Comparison of ENCODE assay signal across 13 cellular contexts in genomic region chr1:245378352-245379144, GRCh38.
DNase-seq lines count a peak whose midpoint lies in the region; ATAC-seq and TF ChIP-seq lines count a peak whose summit lies in the region.
"Had no signal": no experiment of that assay in that cellular context is flagged by ENCODE, and none has a peak within 500 bp of the region (broad histone marks: within the 10 kb centered on the region; RNA-seq: fewer than 3 reads in every experiment).

No MANE protein-coding gene starts in this region.

- ATAC-seq in WTC11 (peak; percentile 81), GM18873 (IDR thresholded peaks at IDR 0.05; ENCODE audit: low FRiP score, unreplicated experiment) (no peak)
- ATAC-seq: body of pancreas, heart right ventricle, Panc1 had no signal

- H2AK5ac ChIP-seq in H9 (ENCODE audit: insufficient read length, low read length) (no peak overlapping the region), mesendoderm (ENCODE audit: low read length) (no peak overlapping the region)

- H3K79me2 ChIP-seq in H9 (ENCODE audit: insufficient read depth, low read length) (no peaks in the 10 kb centered on the region), mesendoderm (ENCODE audit: control insufficient read depth, insufficient read depth, low read length) (no peaks in the 10 kb centered on the region)

- no peak for TF ChIP-seq CTCF in H9 (conservative IDR thresholded peaks at IDR 0.05)
- TF ChIP-seq CTCF in WTC11 (IDR thresholded peaks at IDR 0.05): no peak

- CTCF ChIA-PET in WTC11 (lab: Charles Lee): interaction anchor here (0.6 to 1.5 kb wide), 3 partner anchors 55 to 225 kb away, joined by 3 to 6 read pairs (median 5); no protein-coding TSS in a partner anchor

- no peak overlapping the region for H4K5ac ChIP-seq in H9 (ENCODE audit: insufficient read length, low read depth, low read length)
- no peak overlapping the region for H4K5ac ChIP-seq in mesendoderm (ENCODE audit: low read length)

- peaks cover 12% of the 10 kb centered on the region for H3K27me3 Mint-ChIP-seq in H9 (ENCODE audit: low read depth)
- no peaks in the 10 kb centered on the region; the same call in 1 of the 2 replicates for H3K27me3 Mint-ChIP-seq in WTC11 (ENCODE audit: low read depth)

- H3K27me3 ChIP-seq in H9 (ENCODE audit: insufficient read depth, low read length) (no peaks in the 10 kb centered on the region), mesendoderm (ENCODE audit: insufficient read depth, low read length, poor library complexity) (no peaks in the 10 kb centered on the region)
- H3K27me3 ChIP-seq: body of pancreas had no signal

- H3K9ac ChIP-seq in H9 (ENCODE audit: extremely low read depth, insufficient read length, low read length) (no peak overlapping the region), mesendoderm (ENCODE audit: low read length) (no peak overlapping the region)

- H2BK5ac ChIP-seq in H9 (ENCODE audit: insufficient read length, low read length) (no peak overlapping the region), mesendoderm (ENCODE audit: low read length) (no peak overlapping the region)

- no peaks in the 10 kb centered on the region for H3K36me3 Mint-ChIP-seq in H9 (ENCODE audit: insufficient read depth in 1 of 3, low read depth in 3 of 3)
- no peaks in the 10 kb centered on the region for H3K36me3 Mint-ChIP-seq in WTC11

- no peaks in the 10 kb centered on the region for H3K9me3 ChIP-seq in H9 (ENCODE audit: control insufficient read depth, low read depth, low read length)
- H3K9me3 ChIP-seq: body of pancreas, heart right ventricle had no signal

- H3K4me3 ChIP-seq in mesendoderm (ENCODE audit: low read length): no peak overlapping the region
- H3K4me3 ChIP-seq: body of pancreas, heart right ventricle had no signal

- peak overlapping the region; percentile 10 for H3K4me2 ChIP-seq in H9 (ENCODE audit: insufficient read depth, insufficient read length, low read length)
- H3K4me2 ChIP-seq in mesendoderm (ENCODE audit: low read length): no peak overlapping the region

- H4K8ac ChIP-seq in H9 (replicated peaks; ENCODE audit: insufficient read length, low read depth, low read length) (no peak overlapping the region), mesendoderm (ENCODE audit: low read depth, low read length) (no peak overlapping the region)

- POLR2A ChIA-PET in WTC11 (lab: Charles Lee): no interaction called here

- H3K4me1 Mint-ChIP-seq in H9: peaks cover 25 to 28% of the 10 kb centered on the region in 2 experiments
- peaks cover 33% of the 10 kb centered on the region for H3K4me1 Mint-ChIP-seq in WTC11

- H3K4me1 ChIP-seq in H9 (ENCODE audit: insufficient read depth, low read length) (peaks cover 5% of the 10 kb centered on the region; the same call in 1 of the 2 replicates), mesendoderm (ENCODE audit: control insufficient read depth, low read depth, low read length) (peaks cover 2% of the 10 kb centered on the region)
- H3K4me1 ChIP-seq: body of pancreas, heart right ventricle had no signal

- H3K23me2 ChIP-seq in H9 (ENCODE audit: insufficient read length, low read depth, low read length, poor library complexity, severe bottlenecking): no peaks in the 10 kb centered on the region

- H3K4ac ChIP-seq in H9 (ENCODE audit: low read depth, low read length) (no peak overlapping the region), mesendoderm (ENCODE audit: low read depth, low read length) (no peak overlapping the region)

- H3K4me3 Mint-ChIP-seq in H9 (no peak overlapping the region), WTC11 (no peak overlapping the region)
- H3K4me3 Mint-ChIP-seq: mesothelial cell of epicardium had no signal

- H2BK15ac ChIP-seq in H9 (ENCODE audit: low read depth, low read length): no peak overlapping the region
- H2BK15ac ChIP-seq in mesendoderm (replicated peaks; ENCODE audit: low read depth): no peak overlapping the region

- no peak overlapping the region for H3T11ph ChIP-seq in H9 (ENCODE audit: low read length)

- H3K18ac ChIP-seq in H9 (ENCODE audit: insufficient read length, low read depth, low read length) (no peak overlapping the region), mesendoderm (ENCODE audit: low read length) (no peak overlapping the region)

- no CpG with 5 or more reads among the region's 7 CpGs for WGBS in H9 (ENCODE audit: extremely low coverage, insufficient read length, low lambda C conversion rate)
- WGBS in mesendoderm (ENCODE audit: extremely low coverage, insufficient coverage, low lambda C conversion rate): no CpG with 5 or more reads among the region's 7 CpGs

- H3K9me3 Mint-ChIP-seq in H9 (no peaks in the 10 kb centered on the region; a peak in 1 of 5 replicates), WTC11 (peaks cover 4% of the 10 kb centered on the region; the same call in 1 of the 2 replicates)
- H3K9me3 Mint-ChIP-seq: mesothelial cell of epicardium had no signal

- peak; percentile 85 for DNase-seq in ELF-1 (ENCODE audit: low read depth, low spot score)
- DNase-seq in H9: peak; percentile 46
- DNase-seq in WTC11 (ENCODE audit: low spot score): no peak
- peak; percentile 71 for DNase-seq in mesendoderm
- no peak for DNase-seq in effector CD8-positive, alpha-beta T cell (lab: John Stamatoyannopoulos, UW)
- no peak for DNase-seq in cerebellum (ENCODE audit: low spot score)
- DNase-seq: body of pancreas, heart right ventricle, KG1 had no signal

- no peak overlapping the region for H2BK12ac ChIP-seq in H9 (ENCODE audit: insufficient read length, low read depth, low read length)

- no peak overlapping the region for H2BK20ac ChIP-seq in H9 (ENCODE audit: low read depth, low read length, poor library complexity, severe bottlenecking)

- H2BK120ac ChIP-seq in H9 (ENCODE audit: low read depth, low read length, poor library complexity, severe bottlenecking) (no peak overlapping the region), mesendoderm (ENCODE audit: low read depth, low read length) (no peak overlapping the region)

- H3K36me3 ChIP-seq in mesendoderm (ENCODE audit: control insufficient read depth, insufficient read depth, low read length): no peaks in the 10 kb centered on the region
- H3K36me3 ChIP-seq: heart right ventricle had no signal

- H3K14ac ChIP-seq in H9 (ENCODE audit: insufficient read depth, low read length): no peak overlapping the region

- no peaks in the 10 kb centered on the region for H4K20me1 ChIP-seq in H9 (ENCODE audit: control insufficient read depth, insufficient read depth, insufficient read length)

- H3K79me1 ChIP-seq in H9 (ENCODE audit: insufficient read depth, low read depth, low read length, poor library complexity, severe bottlenecking) (no peaks in the 10 kb centered on the region), mesendoderm (ENCODE audit: low read length) (no peaks in the 10 kb centered on the region)

- H3K56ac ChIP-seq in H9 (ENCODE audit: insufficient read length, low read depth, low read length): no peak overlapping the region
- no peak overlapping the region for H3K56ac ChIP-seq in mesendoderm (ENCODE audit: low read length)

- H3K27ac ChIP-seq in H9 (ENCODE audit: insufficient read length, low read depth, low read length): no peak overlapping the region
- peak overlapping the region; percentile 45 for H3K27ac ChIP-seq in mesendoderm (ENCODE audit: low read depth, low read length)
- H3K27ac ChIP-seq: body of pancreas, heart right ventricle had no signal

- H3K27ac Mint-ChIP-seq in H9 (peak overlapping the region; percentile 86 to 90 (median 87); a peak in 4 of 7 replicates), WTC11 (peak overlapping the region; percentile 78; the same call in 1 of the 2 replicates)
- H3K27ac Mint-ChIP-seq: mesothelial cell of epicardium, progenitor cell of endocrine pancreas had no signal

- no peak overlapping the region for H2AFZ ChIP-seq in H9 (ENCODE audit: low read length)

- H3K23ac ChIP-seq in H9 (ENCODE audit: insufficient read length, low read depth, low read length): no peak overlapping the region
- no peak overlapping the region for H3K23ac ChIP-seq in mesendoderm (ENCODE audit: low read length)

- H4K91ac ChIP-seq in H9 (ENCODE audit: insufficient read length, low read depth, low read length): no peak overlapping the region

TF ChIP-seq in WTC11, 78 proteins besides CTCF, POLR2A, EP300 and RAD21:
- TF ChIP-seq ZNF263 (CRISPR knock-in tag; IDR thresholded peaks at IDR 0.05; ENCODE audit: low read depth): no peak
- TF ChIP-seq TEAD1 (CRISPR knock-in tag; IDR thresholded peaks at IDR 0.05): 0 out of 2 replicates have a peak, but pooled peaks have one; percentile 21
- no peak for TF ChIP-seq MYBL2 (CRISPR knock-in tag; IDR thresholded peaks at IDR 0.05)
- TF ChIP-seq NFATC4 (CRISPR knock-in tag; IDR thresholded peaks at IDR 0.05): no peak

Comparison
In these comparisons a context has a peak if more than half of its experiments do, and no peak if none do; other contexts are left out.
1. DNase-seq: peak in ELF-1 (single experiment), H9 (single experiment) and mesendoderm (single experiment); none in WTC11 (single experiment), effector CD8-positive, alpha-beta T cell (single experiment) and cerebellum (single experiment).